15 cellular contexts compared by ENCODE assay signal in genomic region chr6:48658910-48659309, GRCh38.
"Had no signal": no experiment of that assay in that cellular context is flagged by ENCODE, and none has a peak within 500 bp of the region (broad histone marks: within the 10 kb centered on the region; RNA-seq: fewer than 3 reads in every experiment).

No MANE protein-coding gene starts in this region.

- H3K4me1 ChIP-seq: gastroesophageal sphincter, parathyroid adenoma, sigmoid colon, spleen, stomach, testis, upper lobe of left lung had no signal

- H3K9me3 ChIP-seq: gastroesophageal sphincter, mucosa of descending colon, sigmoid colon, stomach, testis, upper lobe of left lung had no signal

- H3K36me3 ChIP-seq: gastroesophageal sphincter, sigmoid colon, spleen, stomach, upper lobe of left lung had no signal

- DNase-seq: activated CD4-positive, alpha-beta T cell treated with anti-CD3 and anti-CD28 coated beads, Interleukin-2, amount 50 U/mL, for 1 hour; activated CD8-positive, alpha-beta memory T cell treated with anti-CD3 and anti-CD28 coated beads for 24 hours; activated naive CD8-positive, alpha-beta T cell treated with anti-CD3 and anti-CD28 coated beads, Interleukin-2, amount 10 ng/mL, durations not matched to agents 7 days and 5 days; cortex of kidney; effector CD4-positive, alpha-beta T cell; mucosa of descending colon; naive thymus-derived CD4-positive, alpha-beta T cell; sigmoid colon; spleen; stomach; testis; upper lobe of left lung had no signal

- ATAC-seq: gastroesophageal sphincter; left lobe of liver; mucosa of descending colon; naive thymus-derived CD4-positive, alpha-beta T cell had no signal

- H3K79me2 ChIP-seq: parathyroid adenoma had no signal

- H3K27ac ChIP-seq: gastroesophageal sphincter, parathyroid adenoma, sigmoid colon, spleen, stomach, testis, upper lobe of left lung had no signal

- H3K27me3 ChIP-seq: gastroesophageal sphincter, sigmoid colon, spleen, stomach, testis, upper lobe of left lung had no signal

- H3K4me3 ChIP-seq: gastroesophageal sphincter, mucosa of descending colon, sigmoid colon, spleen, stomach, testis, upper lobe of left lung had no signal

- H3K9ac ChIP-seq: parathyroid adenoma had no signal

- H2AFZ ChIP-seq: parathyroid adenoma had no signal
